ENCODE assay signal across 14 cellular contexts in genomic region chr11:113473983-113474361, GRCh38. TPM values are rescaled to one million over a fixed set of nuclear protein-coding genes. Genes with fewer than 3 reads are reported as not detected.
DNase-seq lines count a peak whose midpoint lies in the region; ATAC-seq and TF ChIP-seq lines count a peak whose summit lies in the region.
"Had no signal": no experiment of that assay in that cellular context is flagged by ENCODE, and none has a peak within 500 bp of the region (broad histone marks: within the 10 kb centered on the region; RNA-seq: fewer than 3 reads in every experiment).

No MANE protein-coding gene starts in this region.

- DNase-seq in NCI-H1417 (lab: John Stamatoyannopoulos, UW) (peak; percentile 57 to 80 (median 78)), NCI-H1417 treated with DMSO at 0.1 percent for 48 hours (lab: John Stamatoyannopoulos, UW) (no peak), chondrocyte (ENCODE audit: low spot score) (no peak)
- DNase-seq in activated naive CD8-positive, alpha-beta T cell treated with anti-CD3 and anti-CD28 coated beads, Interleukin-2, amount 50 U/mL, for 24 hours, result no peak
- DNase-seq in CD8-positive, alpha-beta memory T cell, result no peak
- DNase-seq: NCI-H1436 treated with DMSO at 0.1 percent for 48 hours had no signal

- H3K27ac ChIP-seq in HEK293 (ENCODE audit: extremely low read depth, low read depth, low read length), result no peak overlapping the region
- H3K27ac ChIP-seq in CD8-positive, alpha-beta memory T cell (ENCODE audit: low read depth, low read length), result no peak overlapping the region
- H3K27ac ChIP-seq: thyroid gland had no signal

- no peak for TF ChIP-seq CTCF in HEK293 (tag by site-specific recombination; IDR thresholded peaks at IDR 0.05)
- no peak for TF ChIP-seq CTCF in nephron (IDR thresholded peaks at IDR 0.05; ENCODE audit: unreplicated experiment in 3 of 3)
- no peak for TF ChIP-seq CTCF in chondrocyte (IDR thresholded peaks at IDR 0.05)

- no peaks in the 10 kb centered on the region for H3K9me3 ChIP-seq in HEK293 (ENCODE audit: control insufficient read depth, insufficient read depth, low read depth, low read length)
- H3K9me3 ChIP-seq in CD8-positive, alpha-beta memory T cell (ENCODE audit: low read length), result no peaks in the 10 kb centered on the region
- H3K9me3 ChIP-seq: SK-N-SH, thyroid gland had no signal

- H3K36me3 Mint-ChIP-seq in activated naive CD8-positive, alpha-beta T cell treated with anti-CD3 and anti-CD28 coated beads, Interleukin-2, amount 50 U/mL, for 24 hours (ENCODE audit: low read depth), result no peaks in the 10 kb centered on the region
- no peaks in the 10 kb centered on the region for H3K36me3 Mint-ChIP-seq in nephron (ENCODE audit: low read depth)
- no peaks in the 10 kb centered on the region for H3K36me3 Mint-ChIP-seq in chondrocyte (ENCODE audit: low read depth)
- no peaks in the 10 kb centered on the region for H3K36me3 Mint-ChIP-seq in CD8-positive, alpha-beta memory T cell

- no peak overlapping the region for H3K27ac Mint-ChIP-seq in activated naive CD8-positive, alpha-beta T cell treated with anti-CD3 and anti-CD28 coated beads, Interleukin-2, amount 50 U/mL, for 24 hours
- H3K27ac Mint-ChIP-seq in nephron (no peak overlapping the region), chondrocyte (ENCODE audit: unreplicated experiment) (no peak overlapping the region)
- no peak overlapping the region for H3K27ac Mint-ChIP-seq in CD8-positive, alpha-beta memory T cell
- H3K27ac Mint-ChIP-seq: memory B cell had no signal

- H3K4me3 Mint-ChIP-seq in activated naive CD8-positive, alpha-beta T cell treated with anti-CD3 and anti-CD28 coated beads, Interleukin-2, amount 50 U/mL, for 24 hours, result peak overlapping the region; percentile 33
- H3K4me3 Mint-ChIP-seq in nephron, result peak overlapping the region; percentile 58 to 80 (median 75)
- no peak overlapping the region for H3K4me3 Mint-ChIP-seq in chondrocyte (ENCODE audit: unreplicated experiment)
- peak overlapping the region in 2 of 7 donors; percentile 32 to 34 for H3K4me3 Mint-ChIP-seq in CD8-positive, alpha-beta memory T cell
- H3K4me3 Mint-ChIP-seq: memory B cell had no signal

- H3K4me3 ChIP-seq in HEK293 (ENCODE audit: low read depth, low read length), result no peak overlapping the region
- no peak overlapping the region for H3K4me3 ChIP-seq in CD8-positive, alpha-beta memory T cell (ENCODE audit: low read length)
- H3K4me3 ChIP-seq: thyroid gland had no signal

- ATAC-seq in activated naive CD8-positive, alpha-beta T cell treated with anti-CD3 and anti-CD28 coated beads, Interleukin-2, amount 50 U/mL, for 24 hours, result no peak
- no peak for ATAC-seq in HG03378 (IDR thresholded peaks at IDR 0.05; ENCODE audit: unreplicated experiment)

- peaks cover 55% of the 10 kb centered on the region for H3K27me3 Mint-ChIP-seq in activated naive CD8-positive, alpha-beta T cell treated with anti-CD3 and anti-CD28 coated beads, Interleukin-2, amount 50 U/mL, for 24 hours
- H3K27me3 Mint-ChIP-seq in nephron (ENCODE audit: low read depth) (peaks cover 88% of the 10 kb centered on the region), chondrocyte (ENCODE audit: low read depth) (peaks cover 65% of the 10 kb centered on the region)
- peaks cover 43 to 69% of the 10 kb centered on the region in 2 donors for H3K27me3 Mint-ChIP-seq in CD8-positive, alpha-beta memory T cell

- CTCF ChIA-PET in HEK293 (lab: Yijun Ruan, JAX), result interaction anchor here (0.7 to 1.2 kb wide), 2 partner anchors 58 to 89 kb away, joined by 3 to 4 read pairs; no protein-coding TSS in a partner anchor
- CTCF ChIA-PET in CD8-positive, alpha-beta memory T cell (lab: Charles Lee), result no interaction called here

- no peaks in the 10 kb centered on the region for H3K9me3 Mint-ChIP-seq in activated naive CD8-positive, alpha-beta T cell treated with anti-CD3 and anti-CD28 coated beads, Interleukin-2, amount 50 U/mL, for 24 hours
- H3K9me3 Mint-ChIP-seq in nephron (no peaks in the 10 kb centered on the region), chondrocyte (ENCODE audit: low read depth) (no peaks in the 10 kb centered on the region)
- peaks cover 0 to 8% (median 3%) of the 10 kb centered on the region in 5 donors for H3K9me3 Mint-ChIP-seq in CD8-positive, alpha-beta memory T cell
- H3K9me3 Mint-ChIP-seq: memory B cell had no signal

- H3K4me1 Mint-ChIP-seq in activated naive CD8-positive, alpha-beta T cell treated with anti-CD3 and anti-CD28 coated beads, Interleukin-2, amount 50 U/mL, for 24 hours, result peaks cover 4% of the 10 kb centered on the region
- H3K4me1 Mint-ChIP-seq in nephron, result peaks cover 10% of the 10 kb centered on the region
- peaks cover 11% of the 10 kb centered on the region for H3K4me1 Mint-ChIP-seq in chondrocyte (ENCODE audit: low read depth)
- peaks cover 4 to 11% (median 9%) of the 10 kb centered on the region in 3 donors for H3K4me1 Mint-ChIP-seq in CD8-positive, alpha-beta memory T cell
- H3K4me1 Mint-ChIP-seq: memory B cell had no signal

- no peaks in the 10 kb centered on the region for H3K4me1 ChIP-seq in HEK293 (ENCODE audit: control insufficient read depth, insufficient read depth, low read length)
- H3K4me1 ChIP-seq in CD8-positive, alpha-beta memory T cell (ENCODE audit: insufficient read depth, low read length), result no peaks in the 10 kb centered on the region

- no peaks in the 10 kb centered on the region for H3K36me3 ChIP-seq in HEK293 (ENCODE audit: control insufficient read depth in 2 of 2, insufficient read depth in 1 of 2, low read length in 2 of 2)
- H3K36me3 ChIP-seq in CD8-positive, alpha-beta memory T cell (ENCODE audit: insufficient read depth, low read length), result no peaks in the 10 kb centered on the region
- H3K36me3 ChIP-seq: thyroid gland had no signal

- POLR2A ChIA-PET in HEK293 (lab: Yijun Ruan, JAX), result no interaction called here
- POLR2A ChIA-PET in CD8-positive, alpha-beta memory T cell (lab: Charles Lee), result no interaction called here

- peaks cover 15% of the 10 kb centered on the region for H3K27me3 ChIP-seq in CD8-positive, alpha-beta memory T cell (ENCODE audit: insufficient read depth, low read length, poor library complexity, severe bottlenecking)
- H3K27me3 ChIP-seq: thyroid gland had no signal

TF ChIP-seq in HEK293, 187 proteins besides CTCF, POLR2A, EP300 and RAD21:
- TF ChIP-seq ZBTB6 (tag by site-specific recombination; IDR thresholded peaks at IDR 0.05), result peak; percentile 26; the same call in 1 of the 2 replicates
- TF ChIP-seq PRDM6 (tag by site-specific recombination; IDR thresholded peaks at IDR 0.05), result no peak

RNA-seq across cellular contexts. Expression of gene DRD2, which starts 1.2 kb away (rescaled TPM):
- not detected in 3 replicates for total RNA-seq in chondrocyte
- not detected for total RNA-seq in CD8-positive, alpha-beta memory T cell
- polyA plus RNA-seq in CD8-positive, alpha-beta memory T cell, result not detected
- total RNA-seq: HepG2, osteocyte had no signal
- polyA plus RNA-seq: HepG2 had no signal

Comparison
In these comparisons a context has a peak if more than half of its experiments do, and no peak if none do; other contexts are left out.
1. DNase-seq: peak in NCI-H1417 (3 of 3); none in NCI-H1417 treated with DMSO at 0.1 percent for 48 hours (single experiment), activated naive CD8-positive, alpha-beta T cell treated with anti-CD3 and anti-CD28 coated beads, Interleukin-2, amount 50 U/mL, for 24 hours (single experiment), chondrocyte (single experiment) and CD8-positive, alpha-beta memory T cell (0 of 5).